29 cellular contexts compared by ENCODE assay signal in the genomic region with DNA sequence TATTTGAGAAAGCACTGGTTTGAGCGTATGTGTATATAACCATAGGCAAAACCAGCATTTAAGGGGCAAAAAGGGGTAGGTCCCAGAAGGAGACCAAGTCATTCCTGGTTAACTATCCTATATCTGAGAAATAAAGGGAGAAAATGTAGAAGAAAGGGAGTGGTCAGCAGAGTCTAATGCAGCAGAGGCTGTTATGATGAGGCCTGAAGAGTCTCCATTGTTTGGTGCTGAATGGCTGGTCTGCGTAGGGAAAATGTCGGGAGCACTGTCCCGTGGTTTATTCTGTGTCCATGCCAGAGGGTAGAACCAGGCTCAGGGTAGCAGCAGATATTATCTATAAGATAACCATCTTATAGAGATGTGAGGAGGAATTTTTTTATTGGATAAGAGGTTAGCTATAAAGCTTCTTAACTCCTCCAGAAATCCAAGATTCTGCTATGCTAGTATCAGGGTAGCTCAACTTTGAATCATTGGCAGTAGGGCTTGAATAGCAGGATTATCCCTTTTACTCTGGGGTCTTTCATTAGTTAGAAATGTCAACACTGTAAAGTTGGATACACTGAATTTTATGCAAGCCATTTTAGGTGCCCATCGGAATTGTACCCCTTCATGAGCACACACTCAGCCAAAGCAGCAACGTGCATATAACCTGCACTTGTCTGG.
DNase-seq lines count a peak whose midpoint lies in the region; ATAC-seq, FAIRE-seq and TF ChIP-seq lines count a peak whose summit lies in the region.
"Had no signal": no experiment of that assay in that cellular context is flagged by ENCODE, and none has a peak within 500 bp of the region (broad histone marks: within the 10 kb centered on the region; RNA-seq: fewer than 3 reads in every experiment).

No MANE protein-coding gene starts in this region.

- H4K8ac ChIP-seq in H1 (ENCODE audit: extremely low read depth, insufficient read depth, low read length), result no peak overlapping the region

- no peak overlapping the region for H3K4ac ChIP-seq in H1 (replicated peaks; ENCODE audit: insufficient read length, low read depth, low read length)

- no peak overlapping the region for H3K23ac ChIP-seq in H1 (ENCODE audit: insufficient read length)

- TF ChIP-seq CTCF in A673 (conservative IDR thresholded peaks at IDR 0.05; ENCODE audit: low read depth, low read length), result no peak
- TF ChIP-seq CTCF in H1 (IDR thresholded peaks at IDR 0.05; ENCODE audit: control extremely low read depth in 1 of 3, insufficient read depth in 1 of 3, low read depth in 1 of 3, low read length in 3 of 3), result no peak
- no peak for TF ChIP-seq CTCF in nephron progenitor cell (IDR thresholded peaks at IDR 0.05)

- H3K27me3 ChIP-seq in A673 (replicated peaks; ENCODE audit: insufficient read depth, low read depth, low read length, poor library complexity) (no peaks in the 10 kb centered on the region), H1 (replicated peaks in 1 of 4; ENCODE audit: control insufficient read depth in 3 of 4, extremely low read depth in 1 of 4, insufficient read depth in 3 of 4, low read length in 3 of 4) (no peaks in the 10 kb centered on the region)
- H3K27me3 ChIP-seq: breast epithelium, neutrophil, Peyer's patch, right lobe of liver, spleen, stomach had no signal

- BruUV-seq in A673 (replicated peaks; lab: Mats Ljungman, UMichigan), result no TSS peak

- H3K56ac ChIP-seq in H1 (replicated peaks; ENCODE audit: insufficient read length, low read depth, low read length), result no peak overlapping the region

- H3K9ac ChIP-seq in H1 (replicated peaks in 1 of 4; ENCODE audit: extremely low read depth in 1 of 4, low read depth in 3 of 4, low read length in 3 of 4), result no peak overlapping the region

- H3K9me3 ChIP-seq in A673 (ENCODE audit: low read depth, low read length, poor library complexity, severe bottlenecking) (no peaks in the 10 kb centered on the region), H1 (ENCODE audit: insufficient read depth in 2 of 2, low read depth in 1 of 2, low read length in 1 of 2) (no peaks in the 10 kb centered on the region)
- H3K9me3 ChIP-seq: breast epithelium, neutrophil, Peyer's patch, right lobe of liver, spleen, stomach had no signal

- H3K4me1 ChIP-seq in A673 (ENCODE audit: insufficient read depth, low read length, poor library complexity, severe bottlenecking) (peaks cover 48% of the 10 kb centered on the region), H1 (replicated peaks in 1 of 4; ENCODE audit: control insufficient read depth in 3 of 4, insufficient read depth in 4 of 4, low read length in 3 of 4) (peaks cover 0 to 19% (median 5%) of the 10 kb centered on the region in 4 experiments; a peak in 3 of 7 replicates)
- H3K4me1 ChIP-seq: breast epithelium, Peyer's patch, right lobe of liver, spleen, stomach had no signal

- no peak overlapping the region for H4K91ac ChIP-seq in H1 (replicated peaks; ENCODE audit: insufficient read length, low read length)

- H3K36me3 Mint-ChIP-seq in nephron progenitor cell (ENCODE audit: low read depth), result peaks cover 7% of the 10 kb centered on the region
- H3K36me3 Mint-ChIP-seq: activated naive CD4-positive, alpha-beta T cell treated with anti-CD3 and anti-CD28 coated beads, Interleukin-2, amount 50 U/mL, for 72 hours had no signal

- intact Hi-C loops in A673 (cut with micrococcal nuclease; ENCODE audit: unreplicated experiment), result no loop called here

- H3K27ac ChIP-seq in A673 (ENCODE audit: low read depth, low read length, poor library complexity, severe bottlenecking), result peak overlapping the region; percentile 68
- H3K27ac ChIP-seq in H1 (ENCODE audit: low read depth, low read length), result peak overlapping the region; percentile 5; the same call in 1 of the 2 replicates
- H3K27ac ChIP-seq: breast epithelium, neutrophil, Peyer's patch, right lobe of liver, spleen, stomach had no signal

- H3K36me3 ChIP-seq in A673 (ENCODE audit: insufficient read depth, low read length, poor library complexity, severe bottlenecking), result peaks cover 7% of the 10 kb centered on the region
- no peaks in the 10 kb centered on the region; a peak in 1 of 8 replicates for H3K36me3 ChIP-seq in H1 (ENCODE audit: control insufficient read depth in 2 of 4, insufficient read depth in 4 of 4, low read length in 3 of 4)
- H3K36me3 ChIP-seq: breast epithelium, Peyer's patch, right lobe of liver, stomach had no signal

- H4K5ac ChIP-seq in H1 (ENCODE audit: insufficient read length, low read depth, low read length), result peak overlapping the region; percentile 62

- no peak for FAIRE-seq in H1 (lab: Jason Lieb, UNC)
- FAIRE-seq: H54, urothelium cell line had no signal

- H2BK15ac ChIP-seq in H1 (ENCODE audit: low read length), result no peak overlapping the region

- H3K27ac Mint-ChIP-seq in nephron progenitor cell, result peak overlapping the region; percentile 13
- H3K27ac Mint-ChIP-seq: activated CD4-positive, alpha-beta T cell treated with anti-CD3 and anti-CD28 coated beads, Interleukin-2, amount 10 ng/mL, durations not matched to agents 24 days and 14 days; activated naive CD4-positive, alpha-beta T cell treated with anti-CD3 and anti-CD28 coated beads, Interleukin-2, amount 50 U/mL, for 72 hours; CD4-positive, alpha-beta T cell had no signal

- peaks cover 16% of the 10 kb centered on the region for H3K4me1 Mint-ChIP-seq in nephron progenitor cell
- H3K4me1 Mint-ChIP-seq: activated CD4-positive, alpha-beta T cell treated with anti-CD3 and anti-CD28 coated beads, Interleukin-2, amount 10 ng/mL, durations not matched to agents 24 days and 14 days had no signal

- H4K20me1 ChIP-seq in H1 (replicated peaks in 1 of 2; ENCODE audit: control insufficient read depth in 1 of 2, insufficient read depth in 2 of 2, low read length in 2 of 2), result no peaks in the 10 kb centered on the region

- no peak overlapping the region; the same call in 1 of the 2 replicates for H2BK5ac ChIP-seq in H1 (ENCODE audit: low read depth, low read length)

- DNase-seq in A673 (ENCODE audit: low spot score) (peak; percentile 63), NCI-H146 (lab: John Stamatoyannopoulos, UW) (peak; percentile 74), H1 (ENCODE audit: low read depth in 1 of 2, low spot score in 2 of 2) (no peak), nephron progenitor cell (no peak), MV-4-11 (lab: John Stamatoyannopoulos, UW) (no peak), DMS 273 treated with DMSO at 0.1 percent for 48 hours (lab: John Stamatoyannopoulos, UW) (no peak), AG20443 (ENCODE audit: low spot score) (no peak)
- DNase-seq: activated CD4-positive, alpha-beta T cell treated with anti-CD3 and anti-CD28 coated beads, Interleukin-2, amount 10 ng/mL, durations not matched to agents 24 days and 14 days; activated CD8-positive, alpha-beta memory T cell treated with anti-CD3 and anti-CD28 coated beads for 24 hours; activated effector memory CD4-positive, alpha-beta T cell treated with Interleukin-2 at 50 U/mL for 16 hours; activated T-cell treated with anti-CD3 and anti-CD28 coated beads for 4 hours; CD4-positive, alpha-beta T cell; mammary epithelial cell; MM.1S; NCI-H1436; NCI-H2107; Peyer's patch; right lobe of liver; SIG-M5; spleen; stimulated activated CD8-positive, alpha-beta memory T cell treated with anti-CD3 and anti-CD28 coated beads, Interleukin-4, amount 100 ng/mL, for 48 hours; stomach; SW 1271 had no signal

- POLR2A ChIA-PET in A673 (lab: Charles Lee; ENCODE audit: low non-redundant PET) (no interaction called here), H1 (lab: Charles Lee; ENCODE audit: partially characterized antibody) (no interaction called here)

- H3K4me3 Mint-ChIP-seq in nephron progenitor cell, result no peak overlapping the region
- H3K4me3 Mint-ChIP-seq: activated CD4-positive, alpha-beta T cell treated with anti-CD3 and anti-CD28 coated beads, Interleukin-2, amount 10 ng/mL, durations not matched to agents 24 days and 14 days; CD4-positive, alpha-beta T cell had no signal

- no peaks in the 10 kb centered on the region for H3K23me2 ChIP-seq in H1 (ENCODE audit: low read depth, low read length)

- H3K79me1 ChIP-seq in H1 (ENCODE audit: low read depth, low read length), result no peaks in the 10 kb centered on the region

- H3K4me3 ChIP-seq in A673 (ENCODE audit: low read depth, low read length, poor library complexity, severe bottlenecking) (no peak overlapping the region), H1 (ENCODE audit: extremely low read depth in 1 of 4, insufficient read depth in 2 of 4, low read depth in 3 of 4, low read length in 4 of 4) (peak overlapping the region in 3 of 4 experiments; percentile 7 to 33 (median 19); a peak in 3 of 8 replicates)
- H3K4me3 ChIP-seq: breast epithelium, Peyer's patch, right lobe of liver, spleen, stomach had no signal

- ATAC-seq in GM19455 (IDR thresholded peaks at IDR 0.05; ENCODE audit: unreplicated experiment), result no peak
- ATAC-seq: activated naive CD4-positive, alpha-beta T cell treated with anti-CD3 and anti-CD28 coated beads, Interleukin-2, amount 50 U/mL, for 72 hours; right lobe of liver had no signal

- H3K9me3 Mint-ChIP-seq in nephron progenitor cell, result no peaks in the 10 kb centered on the region
- H3K9me3 Mint-ChIP-seq: activated CD4-positive, alpha-beta T cell treated with anti-CD3 and anti-CD28 coated beads, Interleukin-2, amount 10 ng/mL, durations not matched to agents 24 days and 14 days; activated naive CD4-positive, alpha-beta T cell treated with anti-CD3 and anti-CD28 coated beads, Interleukin-2, amount 50 U/mL, for 72 hours; CD4-positive, alpha-beta T cell had no signal

- no peak overlapping the region for H2AK5ac ChIP-seq in H1 (ENCODE audit: low read depth, low read length)

- WGBS in H1 (ENCODE audit: extremely low coverage in 1 of 2, insufficient coverage in 1 of 2, insufficient read length in 1 of 2, insufficient replicate concordance in 2 of 2, low coverage in 1 of 2, low lambda C conversion rate in 2 of 2, missing lambda C conversion rate in 1 of 2), 2 experiments, result 59% methylated on average over 6 of the region's 6 CpGs; no CpG with 5 or more reads in 1 of the 2 experiments

- H3K14ac ChIP-seq in H1 (ENCODE audit: insufficient read length), result no peak overlapping the region

- TF ChIP-seq POLR2A in H1 (IDR thresholded peaks at IDR 0.05; ENCODE audit: control extremely low read depth in 1 of 2, low read depth in 2 of 2, low read length in 2 of 2), result no peak

- no peak overlapping the region for H2AFZ ChIP-seq in H1 (ENCODE audit: low read length)

- peak overlapping the region; percentile 81; the same call in 1 of the 2 replicates for H3K18ac ChIP-seq in H1 (ENCODE audit: extremely low read depth, low read length)

- CTCF ChIA-PET in A673 (lab: Charles Lee), result no interaction called here
- CTCF ChIA-PET in H1 (lab: Charles Lee; ENCODE audit: partially characterized antibody), result interaction anchor here (0.6 to 1.2 kb wide), 2 partner anchors 11 to 196 kb away, joined by 3 to 5 read pairs; no protein-coding TSS in a partner anchor

- H3K4me2 ChIP-seq in H1 (ENCODE audit: insufficient read depth in 1 of 2, low read depth in 2 of 2, low read length in 2 of 2), result peak overlapping the region; percentile 29 to 76; a peak in 3 of 4 replicates

- peak overlapping the region; percentile 25 for H2BK120ac ChIP-seq in H1 (replicated peaks; ENCODE audit: low read depth, low read length)

- no peak for TF ChIP-seq EP300 in H1 (IDR thresholded peaks at IDR 0.05; ENCODE audit: borderline replicate concordance in 1 of 2, low read depth in 2 of 2, low read length in 2 of 2)

- no peaks in the 10 kb centered on the region for H3K79me2 ChIP-seq in H1 (ENCODE audit: control insufficient read depth in 1 of 2, insufficient read depth in 2 of 2, low read length in 2 of 2)

- no peak for TF ChIP-seq RAD21 in H1 (IDR thresholded peaks at IDR 0.05 in 1 of 2, conservative IDR thresholded peaks at IDR 0.05 in 1 of 2; ENCODE audit: low read depth in 2 of 2, low read length in 2 of 2)

- no peaks in the 10 kb centered on the region for H3K27me3 Mint-ChIP-seq in nephron progenitor cell (ENCODE audit: low read depth, poor library complexity)
- H3K27me3 Mint-ChIP-seq: activated CD4-positive, alpha-beta T cell treated with anti-CD3 and anti-CD28 coated beads, Interleukin-2, amount 10 ng/mL, durations not matched to agents 24 days and 14 days; CD4-positive, alpha-beta T cell had no signal

- peak overlapping the region; percentile 62; the same call in 1 of the 2 replicates for H2BK12ac ChIP-seq in H1 (ENCODE audit: low read depth, low read length)

- no peak overlapping the region for H2BK20ac ChIP-seq in H1 (ENCODE audit: low read length)

Comparison
In these comparisons a context has a peak if more than half of its experiments do, and no peak if none do; other contexts are left out.
1. DNase-seq: peak in A673 (single experiment) and NCI-H146 (single experiment); none in H1 (0 of 2), nephron progenitor cell (single experiment), MV-4-11 (single experiment), DMS 273 treated with DMSO at 0.1 percent for 48 hours (single experiment) and AG20443 (single experiment).